19 cellular contexts compared by ENCODE assay signal in the genomic region with DNA sequence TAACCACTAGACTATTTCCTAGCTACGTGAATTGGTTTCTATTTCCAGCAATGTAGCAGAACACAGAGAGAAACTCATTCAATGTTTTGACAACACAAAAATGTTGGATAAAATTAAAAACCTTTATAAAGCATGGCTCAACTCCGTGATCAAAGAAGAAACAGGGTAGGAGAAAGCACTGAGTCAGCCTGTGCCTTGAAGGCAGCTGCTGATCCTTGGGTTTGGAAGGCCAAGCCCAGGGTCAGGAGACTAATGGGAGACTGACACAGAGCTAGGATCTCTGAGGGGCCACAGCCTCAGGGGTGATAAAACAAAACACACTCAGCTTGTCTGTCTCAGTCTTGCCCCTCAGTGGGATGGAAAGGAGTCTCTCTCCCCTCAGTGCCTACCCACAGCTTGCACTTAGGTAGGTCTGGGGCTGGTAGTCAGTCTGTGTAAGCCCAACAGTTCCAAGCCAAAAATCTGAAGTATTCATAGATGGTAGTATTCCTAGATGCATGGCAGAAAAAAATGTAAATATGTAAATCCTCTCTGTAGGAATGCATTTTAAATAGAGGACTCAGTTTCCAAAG. TPM values are rescaled to one million over a fixed set of nuclear protein-coding genes. Genes with fewer than 3 reads are reported as not detected.
DNase-seq lines count a peak whose midpoint lies in the region; ATAC-seq and TF ChIP-seq lines count a peak whose summit lies in the region.
"Had no signal": no experiment of that assay in that cellular context is flagged by ENCODE, and none has a peak within 500 bp of the region (broad histone marks: within the 10 kb centered on the region; RNA-seq: fewer than 3 reads in every experiment).

No MANE protein-coding gene starts in this region.

- H3K4me1 Mint-ChIP-seq in GM23338 (peaks cover 3% of the 10 kb centered on the region; the same call in 2 of the 3 replicates), T-helper 17 cell (no peaks in the 10 kb centered on the region)
- H3K4me1 Mint-ChIP-seq: activated T-helper 17 cell treated with anti-CD3 and anti-CD28 coated beads, Interleukin-2, amount 50 U/mL, for 72 hours; nephron had no signal

- H3K4me2 ChIP-seq in GM23338 = no peak overlapping the region
- H3K4me2 ChIP-seq in trophoblast cell (ENCODE audit: low read length) = no peak overlapping the region

- WGBS in trophoblast cell (ENCODE audit: extremely low coverage, insufficient coverage, insufficient read length) = no CpG with 5 or more reads among the region's 2 CpGs

- H3K27me3 ChIP-seq in GM23338 (ENCODE audit: insufficient read depth) = no peaks in the 10 kb centered on the region
- no peaks in the 10 kb centered on the region for H3K27me3 ChIP-seq in trophoblast cell (ENCODE audit: insufficient read depth, low read length)
- H3K27me3 ChIP-seq: gastrocnemius medialis, tibial artery had no signal

- H3K9me3 Mint-ChIP-seq in GM23338 = no peaks in the 10 kb centered on the region
- H3K9me3 Mint-ChIP-seq: activated T-helper 17 cell treated with anti-CD3 and anti-CD28 coated beads, Interleukin-2, amount 50 U/mL, for 72 hours; nephron had no signal

- H3K4me1 ChIP-seq in GM23338 (ENCODE audit: insufficient read depth) (no peaks in the 10 kb centered on the region), trophoblast cell (ENCODE audit: control insufficient read depth in 1 of 2, insufficient read depth in 2 of 2, low read length in 2 of 2) (peaks cover 2 to 7% of the 10 kb centered on the region in 2 experiments)
- H3K4me1 ChIP-seq: gastrocnemius medialis, tibial artery had no signal

- H2BK12ac ChIP-seq in trophoblast cell (ENCODE audit: low read length) = no peak overlapping the region

- H4K91ac ChIP-seq in trophoblast cell (ENCODE audit: low read depth, low read length) = no peak overlapping the region

- no peak overlapping the region for H3K9ac ChIP-seq in trophoblast cell (ENCODE audit: low read length)

- H3K4me3 ChIP-seq in GM23338 (no peak overlapping the region), trophoblast cell (ENCODE audit: low read depth, low read length) (no peak overlapping the region)
- H3K4me3 ChIP-seq: gastrocnemius medialis, tibial artery had no signal

- H4K8ac ChIP-seq in trophoblast cell (ENCODE audit: low read depth, low read length) = peak overlapping the region; percentile 23

- DNase-seq in GM23338 (ENCODE audit: low spot score) = peak; percentile 16
- no peak for DNase-seq in T-helper 17 cell
- peak; percentile 27 for DNase-seq in fibroblast of peridontal ligament (ENCODE audit: extremely low read depth)
- DNase-seq in trophoblast cell = no peak
- DNase-seq in NCI-H526 (lab: John Stamatoyannopoulos, UW) = no peak
- DNase-seq in CD1c-positive myeloid dendritic cell (ENCODE audit: extremely low spot score) = no peak
- DNase-seq: DMS79 treated with DMSO at 0.1 percent for 48 hours; gastrocnemius medialis; kidney; NCI-H1417; NCI-H524; stimulated activated CD4-positive, alpha-beta T cell treated with anti-CD3 and anti-CD28 coated beads, Interleukin-1b, Interleukin-23, amount 100 ng/mL, for 48 hours; stimulated activated naive CD8-positive, alpha-beta T cell treated with anti-CD3 and anti-CD28 coated beads, Interleukin-15, Interleukin-2, amounts not matched to agents 100 U/mL and 50 U/mL, for 24 hours; SW 1271; tibial artery had no signal

- H3K9me3 ChIP-seq in T-helper 17 cell (ENCODE audit: control insufficient read depth, low read length, poor library complexity, severe bottlenecking) (no peaks in the 10 kb centered on the region), trophoblast cell (ENCODE audit: insufficient read depth, low read depth, low read length) (no peaks in the 10 kb centered on the region)
- H3K9me3 ChIP-seq: gastrocnemius medialis, tibial artery had no signal

- no peak overlapping the region for H3K4ac ChIP-seq in trophoblast cell (ENCODE audit: low read depth, low read length)

- H3K79me1 ChIP-seq in trophoblast cell (ENCODE audit: low read length) = peaks cover 2% of the 10 kb centered on the region

- no peak overlapping the region for H4K12ac ChIP-seq in trophoblast cell (ENCODE audit: low read depth, low read length)

- H3K23ac ChIP-seq in trophoblast cell (ENCODE audit: low read length) = peak overlapping the region; percentile 47

- H2AK5ac ChIP-seq in trophoblast cell (ENCODE audit: low read length) = no peak overlapping the region

- H3K27me3 Mint-ChIP-seq in GM23338 (ENCODE audit: insufficient read depth, low read depth, poor library complexity) (peaks cover 4% of the 10 kb centered on the region), T-helper 17 cell (no peaks in the 10 kb centered on the region)
- H3K27me3 Mint-ChIP-seq: activated T-helper 17 cell treated with anti-CD3 and anti-CD28 coated beads, Interleukin-2, amount 50 U/mL, for 72 hours had no signal

- 0 out of 2 replicates have a peak overlapping the region, but pooled peaks have one; percentile 45 for H3K27ac ChIP-seq in GM23338 (ENCODE audit: low read depth)
- H3K27ac ChIP-seq in trophoblast cell (ENCODE audit: low read depth, low read length) = no peak overlapping the region
- H3K27ac ChIP-seq: tibial artery had no signal

- no peak for TF ChIP-seq CTCF in GM23338 (conservative IDR thresholded peaks at IDR 0.05; ENCODE audit: low read depth in 2 of 2)

- H3K79me2 ChIP-seq in GM23338 (replicated peaks; ENCODE audit: insufficient read depth) = no peaks in the 10 kb centered on the region
- H3K79me2 ChIP-seq in trophoblast cell (ENCODE audit: control insufficient read depth, insufficient read depth, low read length, poor library complexity) = no peaks in the 10 kb centered on the region

- peak overlapping the region; percentile 93 for H3K27ac Mint-ChIP-seq in GM23338
- H3K27ac Mint-ChIP-seq in T-helper 17 cell = peak overlapping the region; percentile 9
- H3K27ac Mint-ChIP-seq: activated T-helper 17 cell treated with anti-CD3 and anti-CD28 coated beads, Interleukin-2, amount 50 U/mL, for 72 hours had no signal

- H2BK120ac ChIP-seq in trophoblast cell (ENCODE audit: insufficient read depth, low read length, poor library complexity) = peak overlapping the region; percentile 20

- H4K20me1 ChIP-seq in GM23338 (replicated peaks; ENCODE audit: insufficient read depth) = no peaks in the 10 kb centered on the region; the same call in 1 of the 2 replicates

- H2AFZ ChIP-seq in GM23338 = no peak overlapping the region
- H2AFZ ChIP-seq in trophoblast cell (ENCODE audit: insufficient read depth, low read length, poor library complexity) = no peak overlapping the region

- peak; percentile 75 for ATAC-seq in GM23338
- no peak for ATAC-seq in T-helper 17 cell
- ATAC-seq in GM21367 (IDR thresholded peaks at IDR 0.05; ENCODE audit: unreplicated experiment) = no peak
- ATAC-seq in HG03520 (IDR thresholded peaks at IDR 0.05; ENCODE audit: unreplicated experiment) = no peak
- ATAC-seq: gastrocnemius medialis; stimulated activated naive CD8-positive, alpha-beta T cell treated with anti-CD3 and anti-CD28 coated beads, Interleukin-15, Interleukin-2, amounts not matched to agents 100 U/mL and 50 U/mL, for 24 hours had no signal

- H2BK5ac ChIP-seq in trophoblast cell (ENCODE audit: low read depth, low read length, poor library complexity) = no peak overlapping the region

- H3K18ac ChIP-seq in trophoblast cell (ENCODE audit: low read length) = peak overlapping the region; percentile 76

- H3F3A ChIP-seq in GM23338 (replicated peaks; ENCODE audit: low read depth) = peaks cover 6% of the 10 kb centered on the region; the same call in 1 of the 2 replicates

- H3K4me3 Mint-ChIP-seq in GM23338 (no peak overlapping the region), T-helper 17 cell (no peak overlapping the region)
- H3K4me3 Mint-ChIP-seq: activated T-helper 17 cell treated with anti-CD3 and anti-CD28 coated beads, Interleukin-2, amount 50 U/mL, for 72 hours; nephron had no signal

- no peaks in the 10 kb centered on the region for H3K9me2 ChIP-seq in GM23338 (ENCODE audit: insufficient read depth)

- no peak overlapping the region for H3K14ac ChIP-seq in trophoblast cell (ENCODE audit: low read length)

- H3K36me3 Mint-ChIP-seq in GM23338 (ENCODE audit: low read depth) (peaks cover 63% of the 10 kb centered on the region), T-helper 17 cell (ENCODE audit: low read depth) (no peaks in the 10 kb centered on the region)

- H3K36me3 ChIP-seq in GM23338 (ENCODE audit: insufficient read depth) (peaks cover 26% of the 10 kb centered on the region), trophoblast cell (ENCODE audit: control insufficient read depth in 1 of 2, insufficient read depth in 2 of 2, low read length in 2 of 2) (peaks cover 14 to 15% of the 10 kb centered on the region in 2 experiments)

TF ChIP-seq in GM23338, 12 proteins besides CTCF, POLR2A, EP300 and RAD21 (continues in another document):
- TF ChIP-seq ZNF114 (CRISPR knock-in tag; IDR thresholded peaks at IDR 0.05) (no peak), POLR2AphosphoS5 (IDR thresholded peaks at IDR 0.05; ENCODE audit: low read depth) (no peak), NANOG (IDR thresholded peaks at IDR 0.05; ENCODE audit: borderline replicate concordance) (no peak), CREB1 (CRISPR knock-in tag; IDR thresholded peaks at IDR 0.05; ENCODE audit: low read depth) (no peak), EZH2phosphoT487 (IDR thresholded peaks at IDR 0.05; ENCODE audit: unreplicated experiment) (no peak), ZNF331 (CRISPR knock-in tag; IDR thresholded peaks at IDR 0.05; ENCODE audit: low read depth) (no peak), STAT1 (IDR thresholded peaks at IDR 0.05; ENCODE audit: unreplicated experiment) (no peak)

RNA-seq across cellular contexts. Expression of a gene that starts 53.3 kb away (rescaled TPM):
- total RNA-seq in GM23338 (2014; rRNA removed; shearing (Covaris generic)) = 36.6 and 48.8 TPM in 2 replicates
- 12.8 and 14.4 TPM in 2 replicates for polyA plus RNA-seq in GM23338 (2016; fragmentation: Nextera tagmentation; extraction: Ambion mirVana)
- total RNA-seq in T-helper 17 cell = 1 to 10 TPM; 6.3 to 8.2 TPM
- polyA plus RNA-seq in trophoblast cell (2013) = 22.0 and 23.1 TPM in 2 replicates

Comparison
In these comparisons a context has a peak if more than half of its experiments do, and no peak if none do; other contexts are left out.
1. DNase-seq: peak in GM23338 (single experiment) and fibroblast of peridontal ligament (single experiment); none in T-helper 17 cell (0 of 3), trophoblast cell (0 of 2), NCI-H526 (0 of 2) and CD1c-positive myeloid dendritic cell (single experiment).